ENCODE assay signal across 10 cellular contexts in the genomic region with DNA sequence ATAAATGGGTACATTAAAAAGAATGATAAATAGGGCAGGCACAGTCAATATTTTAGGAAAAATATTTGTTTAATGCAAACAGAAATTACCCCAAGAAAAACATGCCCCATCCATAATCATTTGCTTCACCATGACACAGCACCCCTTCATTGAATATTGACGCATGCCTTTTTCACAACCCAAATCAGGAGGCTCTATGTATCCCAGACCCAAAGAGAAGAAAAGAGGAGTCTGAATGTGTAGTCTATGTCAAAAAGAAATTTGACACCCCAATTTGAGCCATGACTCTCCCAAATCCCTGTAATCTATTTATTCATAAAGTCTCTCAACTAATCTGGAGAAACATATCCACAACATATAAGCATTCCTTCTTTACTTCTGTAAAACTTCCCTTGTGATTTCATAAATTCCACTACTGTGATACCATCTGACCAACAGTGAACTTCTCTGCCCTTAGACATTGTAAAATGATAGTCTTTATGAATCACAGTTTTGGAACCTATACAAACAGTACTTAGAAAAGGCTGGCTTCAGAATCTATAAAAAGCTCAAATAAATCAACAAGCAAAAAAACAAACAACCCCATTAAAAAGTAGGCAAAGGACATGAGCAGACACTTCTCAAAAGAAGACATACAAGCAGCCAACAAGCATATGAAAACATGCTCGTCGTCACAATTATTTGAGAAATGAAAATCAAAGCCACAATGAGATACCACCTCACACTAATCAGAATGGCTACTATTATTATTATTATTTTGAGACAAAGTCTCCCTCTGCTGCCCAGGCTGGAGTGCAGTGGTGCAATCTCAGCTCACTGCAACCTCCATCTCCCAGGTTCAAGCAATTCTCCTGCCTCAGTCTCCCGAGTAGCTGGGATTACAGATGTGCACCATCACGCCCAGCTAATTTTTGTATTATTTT. TPM values are rescaled to one million over a fixed set of nuclear protein-coding genes. Genes with fewer than 3 reads are reported as not detected.
DNase-seq lines count a peak whose midpoint lies in the region; ATAC-seq and TF ChIP-seq lines count a peak whose summit lies in the region.
"Had no signal": no experiment of that assay in that cellular context is flagged by ENCODE, and none has a peak within 500 bp of the region (broad histone marks: within the 10 kb centered on the region; RNA-seq: fewer than 3 reads in every experiment).

No MANE protein-coding gene starts in this region.

- H3K36me3 Mint-ChIP-seq in chondrocyte (ENCODE audit: low read depth) (peaks cover 11% of the 10 kb centered on the region), nephron (ENCODE audit: low read depth) (peaks cover 36% of the 10 kb centered on the region)
- peaks cover 37% of the 10 kb centered on the region for H3K36me3 Mint-ChIP-seq in activated T-helper 1 cell treated with anti-CD3 and anti-CD28 coated beads, Interleukin-12 subunit alpha, Interleukin-12 subunit beta, Interleukin-2, Interleukin-4 antibody, amounts not matched to agents 30 ng/mL and 10 ng/mL and 1 ng/mL, durations not matched to agents 14 hours and 24 hours and 36 hours (ENCODE audit: low read depth)

- no peaks in the 10 kb centered on the region for H3K9me3 ChIP-seq in esophagus squamous epithelium
- H3K9me3 ChIP-seq: ovary had no signal

- H3K4me3 ChIP-seq in esophagus squamous epithelium, result no peak overlapping the region
- H3K4me3 ChIP-seq: ovary had no signal

- peaks cover 3% of the 10 kb centered on the region for H3K9me3 Mint-ChIP-seq in chondrocyte (ENCODE audit: low read depth)
- no peaks in the 10 kb centered on the region for H3K9me3 Mint-ChIP-seq in nephron
- peaks cover 7% of the 10 kb centered on the region for H3K9me3 Mint-ChIP-seq in activated T-helper 1 cell treated with anti-CD3 and anti-CD28 coated beads, Interleukin-12 subunit alpha, Interleukin-12 subunit beta, Interleukin-2, Interleukin-4 antibody, amounts not matched to agents 30 ng/mL and 10 ng/mL and 1 ng/mL, durations not matched to agents 14 hours and 24 hours and 36 hours

- no peak for ATAC-seq in stimulated activated naive CD8-positive, alpha-beta T cell treated with anti-CD3 and anti-CD28 coated beads, Interleukin-15, Interleukin-2, amounts not matched to agents 100 U/mL and 50 U/mL, for 24 hours

- peaks cover 23% of the 10 kb centered on the region for H3K4me1 Mint-ChIP-seq in chondrocyte (ENCODE audit: low read depth)
- peaks cover 11% of the 10 kb centered on the region for H3K4me1 Mint-ChIP-seq in nephron
- peaks cover 22% of the 10 kb centered on the region for H3K4me1 Mint-ChIP-seq in activated T-helper 1 cell treated with anti-CD3 and anti-CD28 coated beads, Interleukin-12 subunit alpha, Interleukin-12 subunit beta, Interleukin-2, Interleukin-4 antibody, amounts not matched to agents 30 ng/mL and 10 ng/mL and 1 ng/mL, durations not matched to agents 14 hours and 24 hours and 36 hours (ENCODE audit: low read depth)

- H3K27ac Mint-ChIP-seq in chondrocyte (ENCODE audit: unreplicated experiment) (peak overlapping the region; percentile 73), nephron (peak overlapping the region in 2 of 3 experiments; percentile 3 to 66)
- H3K27ac Mint-ChIP-seq in activated T-helper 1 cell treated with anti-CD3 and anti-CD28 coated beads, Interleukin-12 subunit alpha, Interleukin-12 subunit beta, Interleukin-2, Interleukin-4 antibody, amounts not matched to agents 30 ng/mL and 10 ng/mL and 1 ng/mL, durations not matched to agents 14 hours and 24 hours and 36 hours, result no peak overlapping the region
- H3K27ac Mint-ChIP-seq: activated CD4-positive, alpha-beta memory T cell treated with anti-CD3 and anti-CD28 coated beads for 36 hours had no signal

- 93 to 95% methylated on average over 5 of the region's 5 CpGs for WGBS in esophagus squamous epithelium, 2 donors

- no peak for TF ChIP-seq POLR2A in esophagus squamous epithelium (IDR thresholded peaks at IDR 0.05)

- H3K27me3 ChIP-seq in esophagus squamous epithelium, result no peaks in the 10 kb centered on the region
- H3K27me3 ChIP-seq: ovary had no signal

- H3K4me3 Mint-ChIP-seq in chondrocyte (ENCODE audit: unreplicated experiment) (no peak overlapping the region), nephron (no peak overlapping the region)
- no peak overlapping the region for H3K4me3 Mint-ChIP-seq in activated T-helper 1 cell treated with anti-CD3 and anti-CD28 coated beads, Interleukin-12 subunit alpha, Interleukin-12 subunit beta, Interleukin-2, Interleukin-4 antibody, amounts not matched to agents 30 ng/mL and 10 ng/mL and 1 ng/mL, durations not matched to agents 14 hours and 24 hours and 36 hours
- H3K4me3 Mint-ChIP-seq: activated CD4-positive, alpha-beta memory T cell treated with anti-CD3 and anti-CD28 coated beads for 36 hours had no signal

- H3K27me3 Mint-ChIP-seq in chondrocyte (ENCODE audit: low read depth), result no peaks in the 10 kb centered on the region
- no peaks in the 10 kb centered on the region for H3K27me3 Mint-ChIP-seq in nephron (ENCODE audit: low read depth)
- H3K27me3 Mint-ChIP-seq in activated T-helper 1 cell treated with anti-CD3 and anti-CD28 coated beads, Interleukin-12 subunit alpha, Interleukin-12 subunit beta, Interleukin-2, Interleukin-4 antibody, amounts not matched to agents 30 ng/mL and 10 ng/mL and 1 ng/mL, durations not matched to agents 14 hours and 24 hours and 36 hours (ENCODE audit: insufficient read depth), result no peaks in the 10 kb centered on the region
- H3K27me3 Mint-ChIP-seq: activated CD4-positive, alpha-beta memory T cell treated with anti-CD3 and anti-CD28 coated beads for 36 hours had no signal

- DNase-seq in EL (peak; percentile 92), M059J (ENCODE audit: low read depth) (peak; percentile 94), chondrocyte (ENCODE audit: low spot score) (no peak), esophagus squamous epithelium (lab: John Stamatoyannopoulos, UW) (no peak)
- DNase-seq in activated CD4-positive, CD25-positive, alpha-beta regulatory T cell (lab: John Stamatoyannopoulos, UW), result no peak
- no peak for DNase-seq in stimulated activated naive CD8-positive, alpha-beta T cell treated with anti-CD3 and anti-CD28 coated beads, Interleukin-15, Interleukin-2, amounts not matched to agents 100 U/mL and 50 U/mL, for 24 hours
- DNase-seq in activated T-helper 1 cell treated with anti-CD3 and anti-CD28 coated beads, Interleukin-12 subunit alpha, Interleukin-12 subunit beta, Interleukin-2, Interleukin-4 antibody, amounts not matched to agents 30 ng/mL and 10 ng/mL and 1 ng/mL, durations not matched to agents 14 hours and 24 hours and 36 hours (ENCODE audit: low spot score), result no peak
- DNase-seq: activated CD4-positive, alpha-beta memory T cell treated with anti-CD3 and anti-CD28 coated beads for 36 hours; ovary had no signal

- TF ChIP-seq CTCF in chondrocyte (IDR thresholded peaks at IDR 0.05) (no peak), nephron (IDR thresholded peaks at IDR 0.05; ENCODE audit: unreplicated experiment in 3 of 3) (no peak), esophagus squamous epithelium (IDR thresholded peaks at IDR 0.05) (no peak)

- peaks cover 0 to 86% (median 4%) of the 10 kb centered on the region in 3 donors for H3K36me3 ChIP-seq in esophagus squamous epithelium
- H3K36me3 ChIP-seq: ovary had no signal

- H3K4me1 ChIP-seq in esophagus squamous epithelium, result no peaks in the 10 kb centered on the region

- H3K27ac ChIP-seq in esophagus squamous epithelium, result no peak overlapping the region
- H3K27ac ChIP-seq: ovary had no signal

- intact Hi-C loops in esophagus squamous epithelium (cut with DNase I), result no loop called here
- intact Hi-C loops in activated T-helper 1 cell treated with anti-CD3 and anti-CD28 coated beads, Interleukin-12 subunit alpha, Interleukin-12 subunit beta, Interleukin-2, Interleukin-4 antibody, amounts not matched to agents 30 ng/mL and 10 ng/mL and 1 ng/mL, durations not matched to agents 14 hours and 24 hours and 36 hours (cut with micrococcal nuclease), result no loop called here

RNA-seq across cellular contexts. Expression of a gene that starts 53.4 kb away (rescaled TPM):
- total RNA-seq in M059J (2014; rRNA removed; shearing (Covaris generic)), result 19.0 and 28.3 TPM in 2 replicates
- total RNA-seq in chondrocyte (27.0 to 39.2 TPM (median 33.2 TPM) in 3 replicates), esophagus squamous epithelium (10 to 100 TPM; 15.5 to 37.6 (median 23.1) TPM)
- total RNA-seq in activated T-helper 1 cell treated with anti-CD3 and anti-CD28 coated beads, Interleukin-12 subunit alpha, Interleukin-12 subunit beta, Interleukin-2, Interleukin-4 antibody, amounts not matched to agents 30 ng/mL and 10 ng/mL and 1 ng/mL, durations not matched to agents 14 hours and 24 hours and 36 hours, result 48.0 and 52.7 TPM in 2 replicates

Comparison
In these comparisons a context has a peak if more than half of its experiments do, and no peak if none do; other contexts are left out.
1. DNase-seq: peak in EL (single experiment) and M059J (single experiment); none in chondrocyte (single experiment), activated CD4-positive, CD25-positive, alpha-beta regulatory T cell (0 of 4), esophagus squamous epithelium (single experiment), stimulated activated naive CD8-positive, alpha-beta T cell treated with anti-CD3 and anti-CD28 coated beads, Interleukin-15, Interleukin-2, amounts not matched to agents 100 U/mL and 50 U/mL, for 24 hours (single experiment) and activated T-helper 1 cell treated with anti-CD3 and anti-CD28 coated beads, Interleukin-12 subunit alpha, Interleukin-12 subunit beta, Interleukin-2, Interleukin-4 antibody, amounts not matched to agents 30 ng/mL and 10 ng/mL and 1 ng/mL, durations not matched to agents 14 hours and 24 hours and 36 hours (single experiment).